Comparison of ENCODE assay signal across 9 cellular contexts in the genomic region with DNA sequence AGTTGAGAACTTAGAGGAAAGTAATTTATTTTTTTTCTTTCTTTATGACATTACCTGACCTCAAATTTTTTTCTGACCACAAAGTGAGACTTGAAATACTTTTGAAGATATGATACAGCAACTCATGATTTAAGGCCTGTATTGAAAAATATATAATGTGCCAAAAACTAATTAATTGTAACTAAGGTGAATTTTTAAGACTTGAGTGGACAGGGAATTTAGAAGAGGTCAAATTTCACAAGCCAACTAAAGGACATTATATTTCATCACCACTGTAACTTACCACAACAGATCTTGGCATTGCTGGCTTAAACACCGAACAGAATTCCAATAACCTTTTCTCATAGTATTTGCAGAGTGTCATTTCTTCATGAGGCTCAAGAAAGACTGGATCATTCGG. TPM values are rescaled to one million over a fixed set of nuclear protein-coding genes. Genes with fewer than 3 reads are reported as not detected.
A peak's percentile ranks its signal among the peaks of the same experiment; 100 is the strongest.
DNase-seq lines count a peak whose midpoint lies in the region; ATAC-seq and TF ChIP-seq lines count a peak whose summit lies in the region.
"Had no signal": no experiment of that assay in that cellular context is flagged by ENCODE, and none has a peak within 500 bp of the region (broad histone marks: within the 10 kb centered on the region; RNA-seq: fewer than 3 reads in every experiment).

No MANE protein-coding gene starts in this region.

- H3K4me1 Mint-ChIP-seq in activated naive CD8-positive, alpha-beta T cell treated with anti-CD3 and anti-CD28 coated beads, Interleukin-2, amount 10 ng/mL, durations not matched to agents 7 days and 5 days = peaks cover 32% of the 10 kb centered on the region

- H3K9me3 ChIP-seq in HCT116 (ENCODE audit: control insufficient read depth in 1 of 2, insufficient read depth in 1 of 2, low read depth in 1 of 2, low read length in 2 of 2) (no peaks in the 10 kb centered on the region), liver (ENCODE audit: control insufficient read depth in 4 of 4, low read length in 3 of 4) (no peaks in the 10 kb centered on the region)

- TF ChIP-seq CTCF in AG09309 (IDR thresholded peaks at IDR 0.05; ENCODE audit: control insufficient read depth, insufficient read depth, low read depth, low read length, missing control alignments) (no peak), HCT116 (IDR thresholded peaks at IDR 0.05 in 2 of 3, conservative IDR thresholded peaks at IDR 0.05 in 1 of 3; ENCODE audit: borderline replicate concordance in 1 of 3, insufficient read depth in 1 of 3, low read depth in 2 of 3, low read length in 2 of 3) (no peak), liver (IDR thresholded peaks at IDR 0.05; ENCODE audit: low read depth, low read length, missing input control) (no peak)

- 42% methylated on average over 2 of the region's 2 CpGs for WGBS in liver

- intact Hi-C loops in HCT116 (cut with micrococcal nuclease) = loop anchor here (10.0 kb wide), 1 partner anchor 854 kb away; a partner anchor contains a TSS

- H3K4me3 Mint-ChIP-seq in activated naive CD8-positive, alpha-beta T cell treated with anti-CD3 and anti-CD28 coated beads, Interleukin-2, amount 10 ng/mL, durations not matched to agents 7 days and 5 days = peak overlapping the region; percentile 81

- no TSS peak for BruUV-seq in HCT116 (replicated peaks; lab: Mats Ljungman, UMichigan)

- H3K9ac ChIP-seq in HCT116 (ENCODE audit: low read length) (peak overlapping the region; percentile 96), liver (ENCODE audit: low read depth in 1 of 2, low read length in 2 of 2) (no peak overlapping the region)

- H3K27me3 ChIP-seq in HCT116 (ENCODE audit: insufficient read depth, low read length) = no peaks in the 10 kb centered on the region
- no peaks in the 10 kb centered on the region for H3K27me3 ChIP-seq in liver (ENCODE audit: control insufficient read depth in 4 of 4, insufficient read depth in 4 of 4, low read length in 3 of 4)

- ATAC-seq in HCT116 (no peak), GM21528 (IDR thresholded peaks at IDR 0.05; ENCODE audit: low FRiP score, unreplicated experiment) (no peak), HG02642 (IDR thresholded peaks at IDR 0.05; ENCODE audit: poor library complexity, unreplicated experiment) (no peak)
- ATAC-seq in activated naive CD8-positive, alpha-beta T cell treated with anti-CD3 and anti-CD28 coated beads, Interleukin-2, amount 10 ng/mL, durations not matched to agents 7 days and 5 days (ENCODE audit: low read depth) = no peak
- ATAC-seq: sciatic nerve had no signal

- H3K4me2 ChIP-seq in HCT116 (ENCODE audit: low read length) = peak overlapping the region; percentile 91

- peak; percentile 93 for DNase-seq in AG09309 (ENCODE audit: low read depth)
- DNase-seq in HCT116 (ENCODE audit: low read depth, low spot score) = no peak
- no peak for DNase-seq in activated naive CD8-positive, alpha-beta T cell treated with anti-CD3 and anti-CD28 coated beads, Interleukin-2, amount 10 ng/mL, durations not matched to agents 7 days and 5 days
- DNase-seq in cerebellum (ENCODE audit: low spot score) = no peak
- DNase-seq in dermis blood vessel endothelial cell = no peak

- H3K9me3 Mint-ChIP-seq in activated naive CD8-positive, alpha-beta T cell treated with anti-CD3 and anti-CD28 coated beads, Interleukin-2, amount 10 ng/mL, durations not matched to agents 7 days and 5 days = no peaks in the 10 kb centered on the region

- H3K27ac Mint-ChIP-seq in activated naive CD8-positive, alpha-beta T cell treated with anti-CD3 and anti-CD28 coated beads, Interleukin-2, amount 10 ng/mL, durations not matched to agents 7 days and 5 days = peak overlapping the region; percentile 76

- no peak for TF ChIP-seq POLR2A in HCT116 (IDR thresholded peaks at IDR 0.05; ENCODE audit: borderline replicate concordance, extremely low read depth, insufficient read depth, insufficient read length)

- no peak overlapping the region; the same call in 1 of the 2 replicates for H3K4me3 ChIP-seq in AG09309 (ENCODE audit: control insufficient read depth, low read depth, low read length)
- H3K4me3 ChIP-seq in HCT116 (replicated peaks in 1 of 2; ENCODE audit: low read depth in 1 of 2, low read length in 2 of 2) = peak overlapping the region; percentile 82 to 99; a peak in 3 of 4 replicates
- H3K4me3 ChIP-seq in liver (ENCODE audit: low read depth in 1 of 3, low read length in 3 of 3) = no peak overlapping the region

- POLR2A ChIA-PET in HCT116 (lab: Charles Lee) = interaction anchor here (0.9 kb wide), 1 partner anchor 10 kb away, joined by 4 read pairs; no protein-coding TSS in a partner anchor
- POLR2A ChIA-PET in activated naive CD8-positive, alpha-beta T cell treated with anti-CD3 and anti-CD28 coated beads, Interleukin-2, amount 10 ng/mL, durations not matched to agents 7 days and 5 days (lab: Charles Lee) = interaction anchor here (0.8 to 1.6 kb wide), 2 partner anchors 11 to 21 kb away, joined by 3 read pairs; no protein-coding TSS in a partner anchor

- peaks cover 66% of the 10 kb centered on the region for H3K79me2 ChIP-seq in HCT116 (ENCODE audit: insufficient read depth, low read length)

- H3K27me3 Mint-ChIP-seq in activated naive CD8-positive, alpha-beta T cell treated with anti-CD3 and anti-CD28 coated beads, Interleukin-2, amount 10 ng/mL, durations not matched to agents 7 days and 5 days = peaks cover 4% of the 10 kb centered on the region

- no peak overlapping the region for H2AFZ ChIP-seq in HCT116 (ENCODE audit: low read depth, low read length, poor library complexity, severe bottlenecking)

- H3K27ac ChIP-seq in HCT116 (ENCODE audit: low read depth, low read length) (no peak overlapping the region), liver (ENCODE audit: low read depth in 1 of 2, low read length in 2 of 2) (peak overlapping the region in 1 of 2 donors; percentile 3)

- H3K36me3 Mint-ChIP-seq in activated naive CD8-positive, alpha-beta T cell treated with anti-CD3 and anti-CD28 coated beads, Interleukin-2, amount 10 ng/mL, durations not matched to agents 7 days and 5 days = peaks cover 14% of the 10 kb centered on the region

- CTCF ChIA-PET in HCT116 (lab: Charles Lee) = interaction anchor here (1.2 kb wide), 1 partner anchor 340 kb away, joined by 3 read pairs; no protein-coding TSS in a partner anchor

- H4K20me1 ChIP-seq in HCT116 (ENCODE audit: insufficient read depth) = no peaks in the 10 kb centered on the region

- no peaks in the 10 kb centered on the region for H3K9me2 ChIP-seq in HCT116 (ENCODE audit: insufficient read depth)

- no peak for TF ChIP-seq RAD21 in HCT116 (IDR thresholded peaks at IDR 0.05; ENCODE audit: low read depth)
- TF ChIP-seq RAD21 in liver (IDR thresholded peaks at IDR 0.05) = no peak

- H3K4me1 ChIP-seq in HCT116 (ENCODE audit: control insufficient read depth in 1 of 2, insufficient read depth in 2 of 2, low read length in 2 of 2) (peaks cover 4 to 9% of the 10 kb centered on the region in 2 experiments; a peak in 3 of 4 replicates), liver (ENCODE audit: control insufficient read depth in 4 of 4, insufficient read depth in 4 of 4, low read length in 3 of 4) (peaks cover 1 to 17% (median 10%) of the 10 kb centered on the region in 4 donors)

- RAD21 ChIA-PET in HCT116 (lab: Charles Lee; ENCODE audit: low non-redundant PET in 1 of 2, low total read pairs in 2 of 2, uncharacterized antibody in 2 of 2, unreplicated experiment in 2 of 2) = no interaction called here

- H3K36me3 ChIP-seq in HCT116 (ENCODE audit: control insufficient read depth in 1 of 2, insufficient read depth in 2 of 2, low read length in 2 of 2) (peaks cover 40 to 45% of the 10 kb centered on the region in 2 experiments), liver (ENCODE audit: control insufficient read depth in 4 of 4, insufficient read depth in 3 of 4, low read depth in 1 of 4, low read length in 3 of 4) (peaks cover 5 to 33% (median 28%) of the 10 kb centered on the region in 4 donors)

TF ChIP-seq in HCT116, 20 proteins besides CTCF, POLR2A, EP300 and RAD21 (continues in another document):
- TF ChIP-seq SRF (IDR thresholded peaks at IDR 0.05; ENCODE audit: low read depth) = no peak
- no peak for TF ChIP-seq JUND (IDR thresholded peaks at IDR 0.05)
- TF ChIP-seq FOSL1 (IDR thresholded peaks at IDR 0.05; ENCODE audit: low read depth) = no peak
- TF ChIP-seq POLR2AphosphoS5 (IDR thresholded peaks at IDR 0.05; ENCODE audit: low read depth, low read length) = no peak
- TF ChIP-seq, protein P1, sequence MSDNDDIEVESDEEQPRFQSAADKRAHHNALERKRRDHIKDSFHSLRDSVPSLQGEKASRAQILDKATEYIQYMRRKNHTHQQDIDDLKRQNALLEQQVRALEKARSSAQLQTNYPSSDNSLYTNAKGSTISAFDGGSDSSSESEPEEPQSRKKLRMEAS (IDR thresholded peaks at IDR 0.05) = no peak
- TF ChIP-seq CEBPB (IDR thresholded peaks at IDR 0.05; ENCODE audit: low read depth) = no peak
- TF ChIP-seq ELF1 (IDR thresholded peaks at IDR 0.05; ENCODE audit: borderline replicate concordance, low read depth) = no peak
- no peak for TF ChIP-seq EZH2 (IDR thresholded peaks at IDR 0.05)

TF ChIP-seq in liver, 16 proteins besides CTCF, POLR2A, EP300 and RAD21:
- TF ChIP-seq HNF4A (conservative IDR thresholded peaks at IDR 0.05) = peak; percentile 10 to 28
- TF ChIP-seq SP1 (IDR thresholded peaks at IDR 0.05) = no peak

RNA-seq across cellular contexts. Expression of a gene that starts 1.8 kb away (rescaled TPM):
- total RNA-seq in HCT116 (2021; ENCODE audit: unreplicated experiment) (63.2 TPM), liver (10 to 100 TPM; 36.7 to 56.6 TPM), cerebellum (170 TPM), dermis blood vessel endothelial cell (62.5 and 74.0 TPM in 2 replicates)
- polyA plus RNA-seq in HCT116 (2012) = 69.9 and 91.7 TPM in 2 replicates
- total RNA-seq in activated naive CD8-positive, alpha-beta T cell treated with anti-CD3 and anti-CD28 coated beads, Interleukin-2, amount 10 ng/mL, durations not matched to agents 7 days and 5 days = 10 to 100 TPM; 63.2 to 71.0 TPM
- polyA plus RNA-seq in liver = 10 to 100 TPM; 21.9 to 29.8 TPM

Comparison
In these comparisons a context has a peak if more than half of its experiments do, and no peak if none do; other contexts are left out.
1. H3K4me3 ChIP-seq: peak in HCT116 (2 of 2); none in AG09309 (single experiment) and liver (0 of 3).